ENCODE assay signal across 11 cellular contexts in genomic region chr1:46080257-46080656, GRCh38.
"Had no signal": no experiment of that assay in that cellular context is flagged by ENCODE, and none has a peak within 500 bp of the region (broad histone marks: within the 10 kb centered on the region; RNA-seq: fewer than 3 reads in every experiment).

No MANE protein-coding gene starts in this region.

- ATAC-seq: GM23338, HCT116 had no signal

- H2AFZ ChIP-seq: GM23248, GM23338 had no signal

- H3K36me3 ChIP-seq: HAP-1 had no signal

- H3K9me3 Mint-ChIP-seq: GM23338, H9, HFFc6 had no signal

- H3K9me3 ChIP-seq: HAP-1 had no signal

- H3K4me3 ChIP-seq: GM23248, GM23338, HAP-1 had no signal

- H3K27ac Mint-ChIP-seq: GM23338, H9, HFFc6 had no signal

- H3K4me3 Mint-ChIP-seq: GM23338, H9, HFFc6 had no signal

- FAIRE-seq: H1, H54 had no signal

- H3K4me2 ChIP-seq: GM23338 had no signal

- DNase-seq: GM23248, GOT3, H7, H9, HCEC 1CT, HFFc6 had no signal

- H3K4me1 Mint-ChIP-seq: GM23338, H9 had no signal

- H3K27ac ChIP-seq: GM23248 had no signal
